8 cellular contexts compared by ENCODE assay signal in the genomic region with DNA sequence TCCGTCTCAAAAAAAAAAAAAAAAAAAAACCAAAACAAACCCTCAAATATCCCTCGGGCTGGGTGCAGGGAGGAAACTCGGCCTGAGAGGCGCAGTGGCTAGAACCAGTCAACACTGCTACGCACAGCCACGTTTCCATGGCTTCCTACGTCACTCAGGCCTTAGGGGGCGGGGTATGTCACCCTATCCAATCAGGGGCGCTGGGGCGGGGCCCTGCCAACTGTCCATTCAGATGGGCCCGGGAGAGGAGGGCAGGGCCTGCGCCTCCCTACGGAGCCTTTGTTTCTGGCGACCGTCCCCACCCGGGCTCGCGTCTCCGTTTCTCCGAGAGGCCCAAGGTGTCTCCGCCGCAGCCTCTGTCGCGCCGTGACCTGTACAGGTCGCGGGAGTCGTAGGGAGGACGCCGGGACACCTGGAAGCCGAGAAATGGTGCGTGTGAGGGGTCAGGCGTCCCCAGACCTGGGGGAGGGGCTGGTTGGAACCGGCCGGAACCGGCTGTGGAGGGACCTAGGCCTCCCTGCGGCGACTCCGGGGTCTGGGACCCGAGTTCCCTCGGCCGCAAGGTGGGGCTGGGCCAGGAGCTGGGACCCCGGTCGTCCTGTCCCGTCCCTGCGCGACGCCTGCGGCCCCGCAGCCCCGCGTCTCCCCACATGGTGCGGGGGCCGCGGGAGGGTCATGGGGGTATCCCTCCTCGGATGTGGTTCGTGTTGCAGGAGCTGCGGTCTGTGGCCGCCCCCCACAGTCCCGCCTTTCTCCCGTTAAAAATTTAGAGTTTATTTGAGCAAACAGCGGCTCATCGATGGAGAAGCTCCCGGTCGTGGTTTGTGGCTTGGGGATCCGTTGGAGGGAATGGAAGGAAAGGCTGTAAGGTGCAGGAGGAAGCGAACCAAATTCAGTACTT. TPM values are rescaled to one million over a fixed set of nuclear protein-coding genes. Genes with fewer than 3 reads are reported as not detected.
DNase-seq lines count a peak whose midpoint lies in the region; ATAC-seq and TF ChIP-seq lines count a peak whose summit lies in the region.

Gene ZNF627, plus strand, starts transcription at position 282 of the 901 bp plus-strand sequence. Its CDS starts 145 bp downstream, at position 427.

- peak within 1 kb of the TSS; percentile 99 for H3K4me3 Mint-ChIP-seq in dendritic cell treated with granulocyte-macrophage colony-stimulating factor and Interleukin-4, amounts not matched to agents 40 ng/mL and 50 ng/mL, for 4 days

- ATAC-seq in GM19324 (IDR thresholded peaks at IDR 0.05; ENCODE audit: low FRiP score, unreplicated experiment) (peak; percentile 98), HG03469 (IDR thresholded peaks at IDR 0.05; ENCODE audit: unreplicated experiment) (peak; percentile 92), left lung (peak; percentile 99)

- H3K9me3 Mint-ChIP-seq in dendritic cell treated with granulocyte-macrophage colony-stimulating factor and Interleukin-4, amounts not matched to agents 40 ng/mL and 50 ng/mL, for 4 days: no peaks in the 10 kb centered on the region

- peak within 1 kb of the TSS; percentile 83 to 90 for H3K4me3 ChIP-seq in left lung

- intact Hi-C loops in dendritic cell treated with granulocyte-macrophage colony-stimulating factor and Interleukin-4, amounts not matched to agents 40 ng/mL and 50 ng/mL, for 4 days (cut with micrococcal nuclease): no loop called here
- intact Hi-C loops in left lung (cut with DNase I): no loop called here

- DNase-seq in C1 segment of cervical spinal cord (lab: John Stamatoyannopoulos, UW) (peak; percentile 61 to 96 (median 93)), NCI-H526 treated with DMSO at 0.1 percent for 48 hours (lab: John Stamatoyannopoulos, UW) (peak; percentile 88), left lung (peak; percentile 98 to 99)
- DNase-seq in activated CD4-positive, alpha-beta T cell treated with anti-CD3 and anti-CD28 coated beads, Interleukin-2, amount 50 U/mL, for 1 hour: peak; percentile 98
- peak; percentile 94 to 95 for DNase-seq in stimulated activated CD4-positive, alpha-beta T cell treated with anti-CD3 and anti-CD28 coated beads, Interleukin-2, amount 100 ng/mL, for 48 hours

- peak within 1 kb of the TSS; percentile 88 to 93 for H3K27ac ChIP-seq in left lung

- H3K4me1 Mint-ChIP-seq in dendritic cell treated with granulocyte-macrophage colony-stimulating factor and Interleukin-4, amounts not matched to agents 40 ng/mL and 50 ng/mL, for 4 days (ENCODE audit: low read depth): peaks cover 34% of the 10 kb centered on the region

- H3K9me3 ChIP-seq in left lung: no peaks in the 10 kb centered on the region

- H3K36me3 ChIP-seq in left lung: no peaks in the 10 kb centered on the region

- H3K27me3 Mint-ChIP-seq in dendritic cell treated with granulocyte-macrophage colony-stimulating factor and Interleukin-4, amounts not matched to agents 40 ng/mL and 50 ng/mL, for 4 days: no peaks in the 10 kb centered on the region

- peaks cover 23% of the 10 kb centered on the region for H3K36me3 Mint-ChIP-seq in dendritic cell treated with granulocyte-macrophage colony-stimulating factor and Interleukin-4, amounts not matched to agents 40 ng/mL and 50 ng/mL, for 4 days (ENCODE audit: low read depth)

- TF ChIP-seq CTCF in left lung (IDR thresholded peaks at IDR 0.05): peak in 1 of 2 donors; percentile 38

- no peaks in the 10 kb centered on the region for H3K27me3 ChIP-seq in left lung

- peaks cover 11 to 31% of the 10 kb centered on the region in 2 donors for H3K4me1 ChIP-seq in left lung

- peak within 1 kb of the TSS; percentile 92 for H3K27ac Mint-ChIP-seq in dendritic cell treated with granulocyte-macrophage colony-stimulating factor and Interleukin-4, amounts not matched to agents 40 ng/mL and 50 ng/mL, for 4 days

RNA-seq across cellular contexts. Expression of gene ZNF627, which starts in this region (rescaled TPM):
- 10 to 100 TPM; 10.5 to 12.3 TPM for total RNA-seq in left lung

Comparison
In these comparisons a context has a peak if more than half of its experiments do, and no peak if none do; other contexts are left out.
1. Peak in every context shown above with its lines: DNase-seq, ATAC-seq, H3K4me3 ChIP-seq and H3K27ac ChIP-seq.